ENCODE assay signal across 8 cellular contexts in genomic region chr1:43227138-43227836, GRCh38. TPM values are rescaled to one million over a fixed set of nuclear protein-coding genes. Genes with fewer than 3 reads are reported as not detected.
DNase-seq lines count a peak whose midpoint lies in the region; ATAC-seq and TF ChIP-seq lines count a peak whose summit lies in the region.

No MANE protein-coding gene starts in this region.

- peak overlapping the region in 1 of 10 donors; percentile 26 for H3K27ac Mint-ChIP-seq in naive thymus-derived CD8-positive, alpha-beta T cell
- peak overlapping the region; percentile 65 for H3K27ac Mint-ChIP-seq in stimulated activated memory B cell treated with anti-CD40 and anti-IgM and Interleukin-4, amounts not matched to agents 10 μg/mL and 1 μg/mL and 100 μg/mL, for 72 hours

- peak; percentile 85 to 98 for ATAC-seq in naive thymus-derived CD8-positive, alpha-beta T cell
- ATAC-seq in stimulated activated memory B cell treated with anti-CD40 and anti-IgM and Interleukin-4, amounts not matched to agents 10 μg/mL and 1 μg/mL and 100 μg/mL, for 72 hours = peak; percentile 92
- no peak for ATAC-seq in HG03520 (IDR thresholded peaks at IDR 0.05; ENCODE audit: unreplicated experiment)

- intact Hi-C loops in esophagus squamous epithelium (cut with DNase I) = loop anchor here (5.0 kb wide), 1 partner anchor 190 kb away; no protein-coding TSS in a partner anchor

- peak; percentile 88 to 95 (median 92) for TF ChIP-seq CTCF in esophagus squamous epithelium (IDR thresholded peaks at IDR 0.05)

- 16 to 30% methylated on average over 5 to 10 of the region's 12 CpGs for WGBS in esophagus squamous epithelium, 2 donors

- H3K4me1 ChIP-seq in esophagus squamous epithelium = peaks cover 3 to 18% (median 3%) of the 10 kb centered on the region in 3 donors

- H3K4me1 Mint-ChIP-seq in naive thymus-derived CD8-positive, alpha-beta T cell = peaks cover 0 to 1% (median 0%) of the 10 kb centered on the region in 4 donors
- peaks cover 19% of the 10 kb centered on the region for H3K4me1 Mint-ChIP-seq in stimulated activated memory B cell treated with anti-CD40 and anti-IgM and Interleukin-4, amounts not matched to agents 10 μg/mL and 1 μg/mL and 100 μg/mL, for 72 hours

- POLR2A ChIA-PET in naive thymus-derived CD8-positive, alpha-beta T cell (lab: Charles Lee) = interaction anchor here (0.6 to 1.7 kb wide), 7 partner anchors 130 to 461 kb away, joined by 3 to 8 read pairs (median 3); partner anchors contain the start of gene CDC20

- H3K27me3 Mint-ChIP-seq in naive thymus-derived CD8-positive, alpha-beta T cell = peaks cover 0 to 4% (median 0%) of the 10 kb centered on the region in 5 donors
- no peaks in the 10 kb centered on the region for H3K27me3 Mint-ChIP-seq in stimulated activated memory B cell treated with anti-CD40 and anti-IgM and Interleukin-4, amounts not matched to agents 10 μg/mL and 1 μg/mL and 100 μg/mL, for 72 hours

- H3K9me3 Mint-ChIP-seq in naive thymus-derived CD8-positive, alpha-beta T cell = no peaks in the 10 kb centered on the region
- H3K9me3 Mint-ChIP-seq in stimulated activated memory B cell treated with anti-CD40 and anti-IgM and Interleukin-4, amounts not matched to agents 10 μg/mL and 1 μg/mL and 100 μg/mL, for 72 hours = no peaks in the 10 kb centered on the region

- H3K4me3 ChIP-seq in esophagus squamous epithelium = no peak overlapping the region

- no peaks in the 10 kb centered on the region for H3K36me3 ChIP-seq in esophagus squamous epithelium

- no peaks in the 10 kb centered on the region for H3K36me3 Mint-ChIP-seq in naive thymus-derived CD8-positive, alpha-beta T cell
- H3K36me3 Mint-ChIP-seq in stimulated activated memory B cell treated with anti-CD40 and anti-IgM and Interleukin-4, amounts not matched to agents 10 μg/mL and 1 μg/mL and 100 μg/mL, for 72 hours = peaks cover 29% of the 10 kb centered on the region

- no peak for TF ChIP-seq POLR2A in esophagus squamous epithelium (IDR thresholded peaks at IDR 0.05)

- H3K4me3 Mint-ChIP-seq in naive thymus-derived CD8-positive, alpha-beta T cell = no peak overlapping the region
- no peak overlapping the region for H3K4me3 Mint-ChIP-seq in stimulated activated memory B cell treated with anti-CD40 and anti-IgM and Interleukin-4, amounts not matched to agents 10 μg/mL and 1 μg/mL and 100 μg/mL, for 72 hours

- peak; percentile 91 for DNase-seq in DMS79 treated with DMSO at 0.1 percent for 48 hours (lab: John Stamatoyannopoulos, UW)
- DNase-seq in HuH-7 (ENCODE audit: low spot score) = peak; percentile 73
- peak; percentile 88 for DNase-seq in OCI-M1 (lab: John Stamatoyannopoulos, UW)
- peak; percentile 88 for DNase-seq in activated T-cell treated with anti-CD3 and anti-CD28 coated beads for 1 hour (ENCODE audit: low read depth)
- peak; percentile 9 for DNase-seq in esophagus squamous epithelium (lab: John Stamatoyannopoulos, UW)
- peak; percentile 59 to 91 (median 79) for DNase-seq in naive thymus-derived CD8-positive, alpha-beta T cell

- no peaks in the 10 kb centered on the region for H3K27me3 ChIP-seq in esophagus squamous epithelium

- H3K9me3 ChIP-seq in esophagus squamous epithelium = no peaks in the 10 kb centered on the region

- H3K27ac ChIP-seq in esophagus squamous epithelium = no peak overlapping the region

RNA-seq across cellular contexts. Expression of gene TMEM125, which starts 42.5 kb away (rescaled TPM):
- 10 to 100 TPM in 2 of 4 donors, 1 to 10 TPM in 2; 4.2 to 15.5 (median 10.2) TPM for total RNA-seq in esophagus squamous epithelium
- total RNA-seq in naive thymus-derived CD8-positive, alpha-beta T cell = not detected
- under 1 TPM in 2 of 3 donors, not detected in 1; 0.23 to 0.33 TPM for polyA plus RNA-seq in naive thymus-derived CD8-positive, alpha-beta T cell

RNA-seq across cellular contexts. Expression of gene CFAP57, which starts 55.2 kb away (rescaled TPM):
- total RNA-seq in esophagus squamous epithelium = not detected
- total RNA-seq in naive thymus-derived CD8-positive, alpha-beta T cell = not detected
- polyA plus RNA-seq in naive thymus-derived CD8-positive, alpha-beta T cell = under 1 TPM in 1 of 3 donors, not detected in 2; 0.04 TPM

RNA-seq across cellular contexts. Expression of gene EBNA1BP2, which starts 55.2 kb away (rescaled TPM):
- 10 to 100 TPM; 44.4 to 99.3 (median 60.7) TPM for total RNA-seq in esophagus squamous epithelium
- total RNA-seq in naive thymus-derived CD8-positive, alpha-beta T cell = 10 to 100 TPM; 27.3 to 30.4 TPM
- 10 to 100 TPM; 50.9 to 57.4 (median 54.9) TPM for polyA plus RNA-seq in naive thymus-derived CD8-positive, alpha-beta T cell

RNA-seq across cellular contexts. Expression of gene C1orf210, which starts 58.1 kb away (rescaled TPM):
- total RNA-seq in esophagus squamous epithelium = 10 to 100 TPM in 2 of 4 donors, 1 to 10 TPM in 2; 7.9 to 16.2 (median 11.4) TPM
- not detected for total RNA-seq in naive thymus-derived CD8-positive, alpha-beta T cell
- polyA plus RNA-seq in naive thymus-derived CD8-positive, alpha-beta T cell = under 1 TPM in 1 of 3 donors, not detected in 2; 0.13 TPM

Comparison
In these comparisons a context has a peak if more than half of its experiments do, and no peak if none do; other contexts are left out.
1. DNase-seq: peak in every context shown above with its lines; median percentile 91 in DMS79 treated with DMSO at 0.1 percent for 48 hours; 88 in OCI-M1; 88 in activated T-cell treated with anti-CD3 and anti-CD28 coated beads for 1 hour; 79 in naive thymus-derived CD8-positive, alpha-beta T cell; 73 in HuH-7; 9 in esophagus squamous epithelium.
2. RNA of gene TMEM125, which starts 42.5 kb away (total RNA-seq): 4.2 to 15.5 TPM in esophagus squamous epithelium; not detected in naive thymus-derived CD8-positive, alpha-beta T cell; every median in the first group is over 4 times any median in the second.